Comparison of ENCODE assay signal across 9 cellular contexts in genomic region chr7:86932038-86932512, GRCh38.
DNase-seq lines count a peak whose midpoint lies in the region; ATAC-seq and TF ChIP-seq lines count a peak whose summit lies in the region.
"Had no signal": no experiment of that assay in that cellular context is flagged by ENCODE, and none has a peak within 500 bp of the region (broad histone marks: within the 10 kb centered on the region; RNA-seq: fewer than 3 reads in every experiment).

No MANE protein-coding gene starts in this region.

- ATAC-seq in GM23338 (peak; percentile 51), gastrocnemius medialis (peak; percentile 88 to 95)
- ATAC-seq: activated CD8-positive, alpha-beta T cell treated with anti-CD3 and anti-CD28 coated beads, Interleukin-2, amount 10 ng/mL, durations not matched to agents 7 days and 5 days had no signal

- no peak overlapping the region for H3K4me3 ChIP-seq in GM23338
- H3K4me3 ChIP-seq in gastrocnemius medialis: no peak overlapping the region
- no peak overlapping the region for H3K4me3 ChIP-seq in CD8-positive, alpha-beta memory T cell (ENCODE audit: low read length)

- H3K9me3 ChIP-seq in gastrocnemius medialis: no peaks in the 10 kb centered on the region
- no peaks in the 10 kb centered on the region for H3K9me3 ChIP-seq in CD8-positive, alpha-beta memory T cell (ENCODE audit: low read length)

- no peaks in the 10 kb centered on the region for H3F3A ChIP-seq in GM23338 (replicated peaks; ENCODE audit: low read depth)

- H3K4me1 Mint-ChIP-seq in GM23338: peaks cover 6% of the 10 kb centered on the region; the same call in 2 of the 3 replicates
- H3K4me1 Mint-ChIP-seq in CD8-positive, alpha-beta memory T cell: no peaks in the 10 kb centered on the region

- no peak for TF ChIP-seq POLR2A in gastrocnemius medialis (IDR thresholded peaks at IDR 0.05)

- intact Hi-C loops in gastrocnemius medialis (cut with DNase I; ENCODE audit: low total_unique reads): loop anchor here (5.0 kb wide), 1 partner anchor 125 kb away; the partner anchor contains the start of gene ELAPOR2

- H3K36me3 Mint-ChIP-seq in GM23338 (ENCODE audit: low read depth): no peaks in the 10 kb centered on the region
- H3K36me3 Mint-ChIP-seq in CD8-positive, alpha-beta memory T cell: no peaks in the 10 kb centered on the region

- peaks cover 5% of the 10 kb centered on the region for H3K27me3 Mint-ChIP-seq in GM23338 (ENCODE audit: insufficient read depth, low read depth, poor library complexity)
- H3K27me3 Mint-ChIP-seq in CD8-positive, alpha-beta memory T cell: peaks cover 0 to 4% of the 10 kb centered on the region in 2 donors

- POLR2A ChIA-PET in CD8-positive, alpha-beta memory T cell (lab: Charles Lee): no interaction called here

- H3K27ac ChIP-seq in GM23338 (ENCODE audit: low read depth) (no peak overlapping the region), gastrocnemius medialis (peak overlapping the region; percentile 56 to 67 (median 64))
- H3K27ac ChIP-seq in CD8-positive, alpha-beta memory T cell (ENCODE audit: low read depth, low read length): no peak overlapping the region

- in situ Hi-C loops in SK-MEL-5 (cut with HindIII; ENCODE audit: low pct_unique_long_range_greater_than_20kb, low sequenced_read_pairs): no loop called here
- in situ Hi-C loops in gastrocnemius medialis (cut with MboI; ENCODE audit: low sequenced_read_pairs in 4 of 4): loop anchor here in 3 of 4 donors (10.0 to 25.0 kb wide), 4 partner anchors 123 to 480 kb away; partner anchors contain the start of gene ELAPOR2 (in 1 of the 3)

- peak; percentile 53 for DNase-seq in GM23338 (ENCODE audit: low spot score)
- peak; percentile 15 for DNase-seq in SK-MEL-5 (ENCODE audit: low read depth, low spot score)
- peak; percentile 96 for DNase-seq in fibroblast of gingiva (ENCODE audit: low read depth)
- peak; percentile 5 to 19 for DNase-seq in gastrocnemius medialis
- DNase-seq in activated CD4-positive, CD25-positive, alpha-beta regulatory T cell treated with anti-CD3 and anti-CD28 coated beads, Interleukin-2, amount 50 U/mL, for 72 hours: no peak
- no peak for DNase-seq in ecto neural progenitor cell (ENCODE audit: low spot score)
- no peak for DNase-seq in CD8-positive, alpha-beta memory T cell
- DNase-seq: activated CD8-positive, alpha-beta T cell treated with anti-CD3 and anti-CD28 coated beads, Interleukin-2, amount 10 ng/mL, durations not matched to agents 7 days and 5 days; H7 had no signal

- TF ChIP-seq CTCF in GM23338 (conservative IDR thresholded peaks at IDR 0.05; ENCODE audit: low read depth in 2 of 2): no peak
- no peak for TF ChIP-seq CTCF in gastrocnemius medialis (IDR thresholded peaks at IDR 0.05 in 4 of 5, conservative IDR thresholded peaks at IDR 0.05 in 1 of 5)

- CTCF ChIA-PET in CD8-positive, alpha-beta memory T cell (lab: Charles Lee): no interaction called here

- H3K4me2 ChIP-seq in GM23338: no peak overlapping the region

- no peak overlapping the region for H3K4me3 Mint-ChIP-seq in GM23338
- no peak overlapping the region for H3K4me3 Mint-ChIP-seq in CD8-positive, alpha-beta memory T cell
- H3K4me3 Mint-ChIP-seq: activated CD8-positive, alpha-beta T cell treated with anti-CD3 and anti-CD28 coated beads, Interleukin-2, amount 10 ng/mL, durations not matched to agents 7 days and 5 days had no signal

- H3K4me1 ChIP-seq in GM23338 (ENCODE audit: insufficient read depth) (no peaks in the 10 kb centered on the region), gastrocnemius medialis (peaks cover 0 to 4% of the 10 kb centered on the region in 2 donors)
- no peaks in the 10 kb centered on the region for H3K4me1 ChIP-seq in CD8-positive, alpha-beta memory T cell (ENCODE audit: insufficient read depth, low read length)

- no peaks in the 10 kb centered on the region for H4K20me1 ChIP-seq in GM23338 (replicated peaks; ENCODE audit: insufficient read depth)

- H3K27ac Mint-ChIP-seq in GM23338: no peak overlapping the region
- no peak overlapping the region for H3K27ac Mint-ChIP-seq in CD8-positive, alpha-beta memory T cell
- H3K27ac Mint-ChIP-seq: activated CD8-positive, alpha-beta T cell treated with anti-CD3 and anti-CD28 coated beads, Interleukin-2, amount 10 ng/mL, durations not matched to agents 7 days and 5 days had no signal

- H3K27me3 ChIP-seq in GM23338 (ENCODE audit: insufficient read depth): no peaks in the 10 kb centered on the region
- H3K27me3 ChIP-seq in gastrocnemius medialis: no peaks in the 10 kb centered on the region
- no peaks in the 10 kb centered on the region for H3K27me3 ChIP-seq in CD8-positive, alpha-beta memory T cell (ENCODE audit: insufficient read depth, low read length, poor library complexity, severe bottlenecking)

- no peaks in the 10 kb centered on the region for H3K9me3 Mint-ChIP-seq in GM23338
- H3K9me3 Mint-ChIP-seq in CD8-positive, alpha-beta memory T cell: no peaks in the 10 kb centered on the region

- H3K9me2 ChIP-seq in GM23338 (ENCODE audit: insufficient read depth): no peaks in the 10 kb centered on the region

- no peak overlapping the region for H2AFZ ChIP-seq in GM23338

- no peaks in the 10 kb centered on the region for H3K79me2 ChIP-seq in GM23338 (replicated peaks; ENCODE audit: insufficient read depth)

- no peaks in the 10 kb centered on the region for H3K36me3 ChIP-seq in GM23338 (ENCODE audit: insufficient read depth)
- H3K36me3 ChIP-seq in gastrocnemius medialis: no peaks in the 10 kb centered on the region
- H3K36me3 ChIP-seq in CD8-positive, alpha-beta memory T cell (ENCODE audit: insufficient read depth, low read length): no peaks in the 10 kb centered on the region

TF ChIP-seq in GM23338, 12 proteins besides CTCF, POLR2A, EP300 and RAD21 (continues in another document):
- no peak for TF ChIP-seq ZNF331 (CRISPR knock-in tag; IDR thresholded peaks at IDR 0.05; ENCODE audit: low read depth)
- TF ChIP-seq ZNF114 (CRISPR knock-in tag; IDR thresholded peaks at IDR 0.05): no peak
- TF ChIP-seq CREB1 (CRISPR knock-in tag; IDR thresholded peaks at IDR 0.05; ENCODE audit: low read depth): no peak
- no peak for TF ChIP-seq POLR2AphosphoS5 (IDR thresholded peaks at IDR 0.05; ENCODE audit: low read depth)
- no peak for TF ChIP-seq NANOG (IDR thresholded peaks at IDR 0.05; ENCODE audit: borderline replicate concordance)
- TF ChIP-seq EZH2phosphoT487 (IDR thresholded peaks at IDR 0.05; ENCODE audit: unreplicated experiment): no peak
- TF ChIP-seq ETS1 (IDR thresholded peaks at IDR 0.05): no peak
- no peak for TF ChIP-seq REST (IDR thresholded peaks at IDR 0.05; ENCODE audit: unreplicated experiment)
- TF ChIP-seq EZH2 (IDR thresholded peaks at IDR 0.05; ENCODE audit: low read depth, unreplicated experiment): no peak
- TF ChIP-seq JUNB (IDR thresholded peaks at IDR 0.05; ENCODE audit: unreplicated experiment): no peak

Comparison
In these comparisons a context has a peak if more than half of its experiments do, and no peak if none do; other contexts are left out.
1. DNase-seq: peak in GM23338 (single experiment), SK-MEL-5 (single experiment), fibroblast of gingiva (single experiment) and gastrocnemius medialis (2 of 2); none in activated CD4-positive, CD25-positive, alpha-beta regulatory T cell treated with anti-CD3 and anti-CD28 coated beads, Interleukin-2, amount 50 U/mL, for 72 hours (single experiment), ecto neural progenitor cell (single experiment) and CD8-positive, alpha-beta memory T cell (0 of 5).
2. H3K27ac ChIP-seq: peak in gastrocnemius medialis (4 of 4); none in GM23338 (single experiment) and CD8-positive, alpha-beta memory T cell (single experiment).